In the genomic region with DNA sequence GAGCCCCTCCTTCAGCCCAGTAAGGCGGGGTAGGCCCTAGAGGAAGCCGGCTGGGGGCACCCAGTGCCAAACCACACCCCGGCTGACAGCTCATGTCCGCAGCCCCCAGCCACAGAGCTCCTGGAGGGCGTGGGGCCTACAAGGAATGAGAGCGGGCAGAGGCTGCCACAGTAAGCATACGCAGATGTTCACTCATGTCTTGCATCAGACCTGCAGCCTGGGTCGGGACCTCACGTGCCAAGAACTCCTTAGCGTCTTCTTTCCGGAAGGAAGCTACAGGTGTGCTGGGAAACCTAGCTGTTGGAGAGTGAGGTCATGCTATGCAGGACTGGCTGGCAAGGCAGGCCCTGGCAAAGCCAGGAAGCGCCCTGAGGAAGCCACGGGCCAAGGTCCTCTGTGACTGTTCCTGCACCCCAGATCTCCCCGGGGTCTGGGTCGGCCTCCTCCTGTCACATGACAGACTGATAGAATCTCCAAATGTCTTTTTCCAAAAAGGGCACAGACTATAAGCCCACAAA, we compare ENCODE assay signal across 7 cellular contexts. TPM values are rescaled to one million over a fixed set of nuclear protein-coding genes. Genes with fewer than 3 reads are reported as not detected.
A peak's percentile ranks its signal among the peaks of the same experiment; 100 is the strongest.
DNase-seq lines count a peak whose midpoint lies in the region; ATAC-seq and TF ChIP-seq lines count a peak whose summit lies in the region.

No MANE protein-coding gene starts in this region.

- H3K9me3 Mint-ChIP-seq in effector memory CD8-positive, alpha-beta T cell: no peaks in the 10 kb centered on the region

- peak overlapping the region; percentile 92 for H3K4me3 ChIP-seq in neuron (ENCODE audit: low read length)

- H3K36me3 Mint-ChIP-seq in effector memory CD8-positive, alpha-beta T cell (ENCODE audit: insufficient read depth): peaks cover 7% of the 10 kb centered on the region

- DNase-seq in H4 (ENCODE audit: low spot score) (peak; percentile 71), germinal center (ENCODE audit: low spot score) (no peak)
- no peak for DNase-seq in effector memory CD8-positive, alpha-beta T cell

- H2AFZ ChIP-seq in neuron (ENCODE audit: low read depth, low read length): no peak overlapping the region

- no peaks in the 10 kb centered on the region for H3K27me3 ChIP-seq in neuron (ENCODE audit: insufficient read depth, low read length)

- H3K36me3 ChIP-seq in neuron (ENCODE audit: insufficient read depth, low read length): peaks cover 8% of the 10 kb centered on the region

- H3K4me1 Mint-ChIP-seq in effector memory CD8-positive, alpha-beta T cell (ENCODE audit: low read depth in 2 of 2): peaks cover 45 to 46% of the 10 kb centered on the region in 2 donors

- no peaks in the 10 kb centered on the region for H3K9me3 ChIP-seq in neuron (ENCODE audit: low read length)

- peak; percentile 11 for ATAC-seq in effector memory CD8-positive, alpha-beta T cell (replicated peaks)
- ATAC-seq in HG03565 (IDR thresholded peaks at IDR 0.05; ENCODE audit: unreplicated experiment) (no peak), GM18867 (IDR thresholded peaks at IDR 0.05; ENCODE audit: unreplicated experiment) (no peak)

- H3K27ac Mint-ChIP-seq in effector memory CD8-positive, alpha-beta T cell: peak overlapping the region; percentile 71 to 90

- H3K4me1 ChIP-seq in neuron (ENCODE audit: insufficient read depth, low read length): peaks cover 53% of the 10 kb centered on the region

- peak overlapping the region; percentile 80 to 85 for H3K4me3 Mint-ChIP-seq in effector memory CD8-positive, alpha-beta T cell

- no peaks in the 10 kb centered on the region for H3K27me3 Mint-ChIP-seq in effector memory CD8-positive, alpha-beta T cell

TF ChIP-seq in PFSK-1, 5 proteins besides CTCF, POLR2A, EP300 and RAD21:
- TF ChIP-seq TAF1 (IDR thresholded peaks at IDR 0.05; ENCODE audit: borderline replicate concordance, insufficient read depth, low read length): no peak
- TF ChIP-seq SIN3A (IDR thresholded peaks at IDR 0.05; ENCODE audit: borderline replicate concordance, insufficient read depth, low read length): 0 out of 2 replicates have a peak, but pooled peaks have one; percentile 32
TF ChIP-seq in PFSK-1: peak in this region for 1.

RNA-seq across cellular contexts. Expression of gene ZNF598, which starts 1.6 kb away (rescaled TPM):
- 5.5 and 10.4 TPM in 2 replicates for total RNA-seq in H4 (2014; rRNA removed; shearing (Covaris generic))
- 166 TPM for polyA plus RNA-seq in PFSK-1 (2012; ENCODE audit: insufficient read length, low read depth)

RNA-seq across cellular contexts. Expression of gene NPW, which starts 11.5 kb away (rescaled TPM):
- total RNA-seq in H4 (2014; rRNA removed; shearing (Covaris generic)): 2.7 TPM in 1 of 2 replicates, not detected in the other
- polyA plus RNA-seq in PFSK-1 (2012; ENCODE audit: insufficient read length, low read depth): 2.7 TPM

RNA-seq across cellular contexts. Expression of gene SYNGR3, which starts 18.3 kb away (rescaled TPM):
- total RNA-seq in H4 (2014; rRNA removed; shearing (Covaris generic)): 3.4 and 7.7 TPM in 2 replicates
- polyA plus RNA-seq in PFSK-1 (2012; ENCODE audit: insufficient read length, low read depth): 7.3 TPM

RNA-seq across cellular contexts. Expression of gene NHERF2, which starts 18.6 kb away (rescaled TPM):
- total RNA-seq in H4 (2014; rRNA removed; shearing (Covaris generic)): 33.1 and 33.7 TPM in 2 replicates
- polyA plus RNA-seq in PFSK-1 (2012; ENCODE audit: insufficient read length, low read depth): 108 TPM

RNA-seq across cellular contexts. Expression of gene GFER, which starts 24.1 kb away (rescaled TPM):
- 13.4 and 15.1 TPM in 2 replicates for total RNA-seq in H4 (2014; rRNA removed; shearing (Covaris generic))
- 51.9 TPM for polyA plus RNA-seq in PFSK-1 (2012; ENCODE audit: insufficient read length, low read depth)
